ENCODE assay signal across 28 cellular contexts in genomic region chr2:188485496-188485895, GRCh38.
DNase-seq lines count a peak whose midpoint lies in the region; ATAC-seq and TF ChIP-seq lines count a peak whose summit lies in the region.
"Had no signal": no experiment of that assay in that cellular context is flagged by ENCODE, and none has a peak within 500 bp of the region (broad histone marks: within the 10 kb centered on the region; RNA-seq: fewer than 3 reads in every experiment).

No MANE protein-coding gene starts in this region.

- intact Hi-C loops in aorta (cut with DNase I) = no loop called here

- no peak for ATAC-seq in aorta (ENCODE audit: low FRiP score)
- ATAC-seq in GM18867 (IDR thresholded peaks at IDR 0.05; ENCODE audit: unreplicated experiment) = no peak
- ATAC-seq: activated CD8-positive, alpha-beta T cell treated with anti-CD3 and anti-CD28 coated beads for 36 hours; activated T-helper 17 cell treated with anti-CD3 and anti-CD28 coated beads, Interleukin-2, amount 50 U/mL, for 72 hours; GM23338; natural killer cell; stimulated activated naive CD8-positive, alpha-beta T cell treated with anti-CD3 and anti-CD28 coated beads, Interleukin-15, amount 100 ng/mL, for 72 hours had no signal

- no peaks in the 10 kb centered on the region for H3K4me1 ChIP-seq in aorta (ENCODE audit: control insufficient read depth in 1 of 2, insufficient read depth in 2 of 2, low read length in 2 of 2)
- H3K4me1 ChIP-seq: BLaER1, thyroid gland had no signal

- H3K9me3 ChIP-seq in aorta (ENCODE audit: control insufficient read depth, low read length) = no peaks in the 10 kb centered on the region
- H3K9me3 ChIP-seq: BLaER1, thyroid gland had no signal

- no peak overlapping the region for H3K4me3 Mint-ChIP-seq in osteocyte (ENCODE audit: unreplicated experiment)
- H3K4me3 Mint-ChIP-seq: activated CD8-positive, alpha-beta T cell treated with anti-CD3 and anti-CD28 coated beads for 36 hours; activated naive CD4-positive, alpha-beta T cell treated with anti-CD3 and anti-CD28 coated beads, Interleukin-2, amount 50 U/mL, for 24 hours; activated T-helper 17 cell treated with anti-CD3 and anti-CD28 coated beads, Interleukin-2, amount 50 U/mL, for 72 hours; GM23338; natural killer cell; stimulated activated naive CD8-positive, alpha-beta T cell treated with anti-CD3 and anti-CD28 coated beads, Interleukin-15, amount 100 ng/mL, for 72 hours had no signal

- no peaks in the 10 kb centered on the region for H3K27me3 Mint-ChIP-seq in osteocyte (ENCODE audit: unreplicated experiment)
- H3K27me3 Mint-ChIP-seq: activated CD8-positive, alpha-beta T cell treated with anti-CD3 and anti-CD28 coated beads for 36 hours; activated naive CD4-positive, alpha-beta T cell treated with anti-CD3 and anti-CD28 coated beads, Interleukin-2, amount 50 U/mL, for 24 hours; stimulated activated naive CD8-positive, alpha-beta T cell treated with anti-CD3 and anti-CD28 coated beads, Interleukin-15, amount 100 ng/mL, for 72 hours had no signal

- H3K4me1 Mint-ChIP-seq in osteocyte (ENCODE audit: unreplicated experiment) = peaks cover 20% of the 10 kb centered on the region
- H3K4me1 Mint-ChIP-seq: activated naive CD4-positive, alpha-beta T cell treated with anti-CD3 and anti-CD28 coated beads, Interleukin-2, amount 50 U/mL, for 24 hours; activated T-helper 17 cell treated with anti-CD3 and anti-CD28 coated beads, Interleukin-2, amount 50 U/mL, for 72 hours; natural killer cell; stimulated activated naive CD8-positive, alpha-beta T cell treated with anti-CD3 and anti-CD28 coated beads, Interleukin-15, amount 100 ng/mL, for 72 hours had no signal

- H3K36me3 Mint-ChIP-seq in osteocyte (ENCODE audit: unreplicated experiment) = no peaks in the 10 kb centered on the region
- H3K36me3 Mint-ChIP-seq: activated naive CD4-positive, alpha-beta T cell treated with anti-CD3 and anti-CD28 coated beads, Interleukin-2, amount 50 U/mL, for 24 hours; natural killer cell had no signal

- H3K27ac Mint-ChIP-seq in osteocyte (ENCODE audit: unreplicated experiment) = peak overlapping the region; percentile 11
- H3K27ac Mint-ChIP-seq: activated CD8-positive, alpha-beta T cell treated with anti-CD3 and anti-CD28 coated beads for 36 hours; activated naive CD4-positive, alpha-beta T cell treated with anti-CD3 and anti-CD28 coated beads, Interleukin-2, amount 50 U/mL, for 24 hours; activated T-helper 17 cell treated with anti-CD3 and anti-CD28 coated beads, Interleukin-2, amount 50 U/mL, for 72 hours; natural killer cell; stimulated activated naive CD8-positive, alpha-beta T cell treated with anti-CD3 and anti-CD28 coated beads, Interleukin-15, amount 100 ng/mL, for 72 hours had no signal

- in situ Hi-C loops in G401 (cut with HindIII; ENCODE audit: low sequenced_read_pairs) = no loop called here

- peaks cover 0 to 3% of the 10 kb centered on the region in 2 donors for H3K36me3 ChIP-seq in aorta (ENCODE audit: control insufficient read depth in 1 of 2, insufficient read depth in 2 of 2, low read length in 1 of 2)
- H3K36me3 ChIP-seq: BLaER1, thyroid gland had no signal

- no peaks in the 10 kb centered on the region for H3K27me3 ChIP-seq in aorta (ENCODE audit: control insufficient read depth in 1 of 2, insufficient read depth in 2 of 2, low read length in 1 of 2)
- H3K27me3 ChIP-seq: BLaER1, thyroid gland had no signal

- TF ChIP-seq CTCF in epithelial cell of proximal tubule (conservative IDR thresholded peaks at IDR 0.05; ENCODE audit: low read depth, low read length) = no peak
- TF ChIP-seq CTCF in osteocyte (IDR thresholded peaks at IDR 0.05) = no peak

- H3K27ac ChIP-seq in aorta (ENCODE audit: low read depth in 1 of 2, low read length in 2 of 2) = no peak overlapping the region
- H3K27ac ChIP-seq: BLaER1, thyroid gland had no signal

- H3K9me3 Mint-ChIP-seq in osteocyte (ENCODE audit: unreplicated experiment) = no peaks in the 10 kb centered on the region
- H3K9me3 Mint-ChIP-seq: activated CD8-positive, alpha-beta T cell treated with anti-CD3 and anti-CD28 coated beads for 36 hours; activated naive CD4-positive, alpha-beta T cell treated with anti-CD3 and anti-CD28 coated beads, Interleukin-2, amount 50 U/mL, for 24 hours; activated T-helper 17 cell treated with anti-CD3 and anti-CD28 coated beads, Interleukin-2, amount 50 U/mL, for 72 hours; GM23338; stimulated activated naive CD8-positive, alpha-beta T cell treated with anti-CD3 and anti-CD28 coated beads, Interleukin-15, amount 100 ng/mL, for 72 hours had no signal

- peak; percentile 42 for DNase-seq in DMS53 treated with DMSO at 0.1 percent for 48 hours (lab: John Stamatoyannopoulos, UW; ENCODE audit: unreplicated experiment)
- DNase-seq in NCI-H226 = peak; percentile 10
- DNase-seq in epithelial cell of proximal tubule (ENCODE audit: low read depth) = peak; percentile 74
- DNase-seq in osteocyte (ENCODE audit: extremely low spot score, unreplicated experiment) = no peak
- no peak for DNase-seq in G401 (ENCODE audit: low spot score)
- no peak for DNase-seq in aorta
- DNase-seq: ACHN; activated CD8-positive, alpha-beta T cell treated with anti-CD3 and anti-CD28 coated beads for 36 hours; anterior cingulate cortex; caudate nucleus; DND-41; natural killer cell; NCI-H1092 treated with DMSO at 0.1 percent for 48 hours; NCI-H187 treated with DMSO at 0.1 percent for 48 hours; NCI-H345; NCI-H748 treated with DMSO at 0.1 percent for 48 hours; retina; small intestine; stimulated activated CD4-positive, alpha-beta T cell treated with anti-CD3 and anti-CD28 coated beads, Interleukin-1b, Interleukin-23, amount 100 ng/mL, for 48 hours; stimulated activated CD8-positive, alpha-beta memory T cell treated with anti-CD3 and anti-CD28 coated beads, Interleukin-4, amount 100 ng/mL, for 48 hours; stimulated activated naive CD8-positive, alpha-beta T cell treated with anti-CD3 and anti-CD28 coated beads, Interleukin-15, amount 100 ng/mL, for 72 hours; T-helper 1 cell; thyroid gland had no signal

- H3K4me3 ChIP-seq in epithelial cell of proximal tubule (ENCODE audit: low read depth, low read length) = no peak overlapping the region
- no peak overlapping the region for H3K4me3 ChIP-seq in aorta (ENCODE audit: low read length in 2 of 2)
- H3K4me3 ChIP-seq: BLaER1, GM23338, thyroid gland had no signal

Comparison
In these comparisons a context has a peak if more than half of its experiments do, and no peak if none do; other contexts are left out.
1. DNase-seq: peak in DMS53 treated with DMSO at 0.1 percent for 48 hours (single experiment), NCI-H226 (single experiment) and epithelial cell of proximal tubule (single experiment); none in osteocyte (single experiment), G401 (single experiment) and aorta (0 of 2).